ENCODE assay signal across 8 cellular contexts in genomic region chr17:41919165-41919817, GRCh38. TPM values are rescaled to one million over a fixed set of nuclear protein-coding genes. Genes with fewer than 3 reads are reported as not detected.
DNase-seq lines count a peak whose midpoint lies in the region; ATAC-seq, FAIRE-seq and TF ChIP-seq lines count a peak whose summit lies in the region.

No MANE protein-coding gene starts in this region.

- no peak for TF ChIP-seq EP300 in A549 (IDR thresholded peaks at IDR 0.05)

- H3K9me3 ChIP-seq in A549, result no peaks in the 10 kb centered on the region
- no peaks in the 10 kb centered on the region for H3K9me3 ChIP-seq in MM.1S (replicated peaks; ENCODE audit: insufficient read depth, low read length)

- H3K4me2 ChIP-seq in A549, result peak overlapping the region; percentile 91
- H3K4me2 ChIP-seq in MM.1S (ENCODE audit: low read depth, low read length), result peak overlapping the region; percentile 71

- no peaks in the 10 kb centered on the region for H3K9me2 ChIP-seq in MM.1S (replicated peaks; ENCODE audit: insufficient read depth, low read length)

- H3F3A ChIP-seq in MM.1S (ENCODE audit: insufficient read depth, low read length), result no peaks in the 10 kb centered on the region

- TF ChIP-seq POLR2A in A549 (IDR thresholded peaks at IDR 0.05; ENCODE audit: low read length), result no peak; the same call in 1 of the 2 replicates

- 2% methylated on average over 20 of the region's 33 CpGs for WGBS in A549 (ENCODE audit: missing lambda C conversion rate)

- H3K27ac Mint-ChIP-seq in activated CD8-positive, alpha-beta T cell treated with anti-CD3 and anti-CD28 coated beads, Interleukin-2, amount 10 ng/mL, durations not matched to agents 7 days and 5 days, result peak overlapping the region; percentile 95
- H3K27ac Mint-ChIP-seq in progenitor cell of endocrine pancreas, result peak overlapping the region; percentile 92

- H2AFZ ChIP-seq in MM.1S (ENCODE audit: low read length), result peak overlapping the region; percentile 82

- H3K9me3 Mint-ChIP-seq in activated CD8-positive, alpha-beta T cell treated with anti-CD3 and anti-CD28 coated beads, Interleukin-2, amount 10 ng/mL, durations not matched to agents 7 days and 5 days (ENCODE audit: insufficient read depth), result no peaks in the 10 kb centered on the region
- H3K9me3 Mint-ChIP-seq in progenitor cell of endocrine pancreas (ENCODE audit: low read depth), result no peaks in the 10 kb centered on the region

- no peak for TF ChIP-seq RAD21 in A549 (conservative IDR thresholded peaks at IDR 0.05 in 1 of 2, IDR thresholded peaks at IDR 0.05 in 1 of 2)

- no peaks in the 10 kb centered on the region for H3K36me3 ChIP-seq in MM.1S (replicated peaks; ENCODE audit: insufficient read depth, low read length)

- FAIRE-seq in A549 (lab: Jason Lieb, UNC), result no peak

- peaks cover 46% of the 10 kb centered on the region for H3K79me2 ChIP-seq in MM.1S (ENCODE audit: low read length)

- TF ChIP-seq CTCF in A549 (IDR thresholded peaks at IDR 0.05) (no peak), MM.1S (IDR thresholded peaks at IDR 0.05; ENCODE audit: low read length) (no peak), progenitor cell of endocrine pancreas (IDR thresholded peaks at IDR 0.05; ENCODE audit: unreplicated experiment) (no peak)

- peak overlapping the region; percentile 93 for H3K4me3 Mint-ChIP-seq in activated CD8-positive, alpha-beta T cell treated with anti-CD3 and anti-CD28 coated beads, Interleukin-2, amount 10 ng/mL, durations not matched to agents 7 days and 5 days
- peak overlapping the region; percentile 90 for H3K4me3 Mint-ChIP-seq in progenitor cell of endocrine pancreas (ENCODE audit: low read depth)

- peak overlapping the region; percentile 93 to 95 for H3K27ac ChIP-seq in A549
- no peak overlapping the region for H3K27ac ChIP-seq in MM.1S (ENCODE audit: low read length)

- peaks cover 21% of the 10 kb centered on the region for H3K36me3 Mint-ChIP-seq in activated CD8-positive, alpha-beta T cell treated with anti-CD3 and anti-CD28 coated beads, Interleukin-2, amount 10 ng/mL, durations not matched to agents 7 days and 5 days (ENCODE audit: low read depth)
- H3K36me3 Mint-ChIP-seq in progenitor cell of endocrine pancreas (ENCODE audit: insufficient read depth), result no peaks in the 10 kb centered on the region

- 0 out of 2 replicates have a peak, but pooled peaks cover 2% of the 10 kb centered on the region for H4K20me1 ChIP-seq in MM.1S (ENCODE audit: insufficient read depth, low read length)

- H3K27me3 ChIP-seq in MM.1S (replicated peaks; ENCODE audit: insufficient read depth, low read length), result no peaks in the 10 kb centered on the region

- intact Hi-C loops in left cardiac atrium (cut with DNase I), result no loop called here

- peaks cover 37% of the 10 kb centered on the region for H3K4me1 Mint-ChIP-seq in activated CD8-positive, alpha-beta T cell treated with anti-CD3 and anti-CD28 coated beads, Interleukin-2, amount 10 ng/mL, durations not matched to agents 7 days and 5 days (ENCODE audit: low read depth)
- peaks cover 41% of the 10 kb centered on the region for H3K4me1 Mint-ChIP-seq in progenitor cell of endocrine pancreas (ENCODE audit: low read depth)

- H3K4me3 ChIP-seq in A549, result peak overlapping the region; percentile 94
- peak overlapping the region; percentile 98 for H3K4me3 ChIP-seq in MM.1S (ENCODE audit: low read length)

- DNase-seq in A549 (ENCODE audit: low read depth in 1 of 2, low spot score in 1 of 2) (peak in 1 of 2 experiments; percentile 86), MM.1S (no peak), left cardiac atrium (no peak), progenitor cell of endocrine pancreas (ENCODE audit: low spot score, unreplicated experiment) (no peak), ureter (ENCODE audit: low spot score) (no peak)
- DNase-seq in activated CD8-positive, alpha-beta T cell treated with anti-CD3 and anti-CD28 coated beads, Interleukin-2, amount 10 ng/mL, durations not matched to agents 7 days and 5 days, result no peak
- DNase-seq in stimulated activated naive CD4-positive, alpha-beta T cell (lab: John Stamatoyannopoulos, UW), result no peak

- POLR2A ChIA-PET in A549 (lab: Yijun Ruan, JAX), result interaction anchor here (0.6 to 4.2 kb wide), 13 partner anchors 9 to 231 kb away, joined by 3 to 47 read pairs (median 4); partner anchors contain the start of genes CNP, DNAJC7, EIF1 and JUP
- POLR2A ChIA-PET in activated CD8-positive, alpha-beta T cell treated with anti-CD3 and anti-CD28 coated beads, Interleukin-2, amount 10 ng/mL, durations not matched to agents 7 days and 5 days (lab: Charles Lee), result interaction anchor here (1.5 to 2.9 kb wide), 7 partner anchors 10 to 230 kb away, joined by 8 to 49 read pairs (median 9); partner anchors contain the start of genes CNP, DHX58, EIF1 and KLHL11

- H3K27me3 Mint-ChIP-seq in activated CD8-positive, alpha-beta T cell treated with anti-CD3 and anti-CD28 coated beads, Interleukin-2, amount 10 ng/mL, durations not matched to agents 7 days and 5 days (ENCODE audit: low read depth), result no peaks in the 10 kb centered on the region
- no peaks in the 10 kb centered on the region for H3K27me3 Mint-ChIP-seq in progenitor cell of endocrine pancreas

- CTCF ChIA-PET in A549 (lab: Yijun Ruan, JAX), result interaction anchor here (0.9 to 11.5 kb wide), 12 partner anchors 9 to 133 kb away, joined by 3 to 111 read pairs (median 6); partner anchors contain the start of genes JUP, ODAD4 and P3H4
- CTCF ChIA-PET in activated CD8-positive, alpha-beta T cell treated with anti-CD3 and anti-CD28 coated beads, Interleukin-2, amount 10 ng/mL, durations not matched to agents 7 days and 5 days (lab: Charles Lee), result interaction anchor here (0.8 to 1.6 kb wide), 2 partner anchors 11 to 44 kb away, joined by 8 to 13 read pairs; partner anchors contain the start of gene ODAD4

- H3K9ac ChIP-seq in MM.1S (ENCODE audit: low read length), result peak overlapping the region; percentile 41; the same call in 1 of the 2 replicates

- H3K4me1 ChIP-seq in A549 (peaks cover 45% of the 10 kb centered on the region), MM.1S (ENCODE audit: low read length) (peaks cover 12% of the 10 kb centered on the region; the same call in 1 of the 2 replicates)

- ATAC-seq in A549 (peak; percentile 72 to 87), GM19395 (IDR thresholded peaks at IDR 0.05; ENCODE audit: unreplicated experiment) (peak; percentile 23), left cardiac atrium (peak; percentile 43 to 54)
- ATAC-seq in activated CD8-positive, alpha-beta T cell treated with anti-CD3 and anti-CD28 coated beads, Interleukin-2, amount 10 ng/mL, durations not matched to agents 7 days and 5 days, result peak; percentile 24

TF ChIP-seq in A549, 52 proteins besides CTCF, POLR2A, EP300 and RAD21 (continues in another document):
- 0 out of 2 replicates have a peak, but pooled peaks have one; percentile 37 for TF ChIP-seq TFCP2L1 (CRISPR knock-in tag; IDR thresholded peaks at IDR 0.05)
- TF ChIP-seq EHF (CRISPR knock-in tag; IDR thresholded peaks at IDR 0.05), result 0 out of 2 replicates have a peak, but pooled peaks have one; percentile 11

RNA-seq across cellular contexts. Expression of gene ACLY, which starts 0.5 kb away (rescaled TPM):
- polyA plus RNA-seq in A549 (2011; rRNA removed) (367 and 376 TPM in 2 replicates), A549 (2017; fragmentation: RNase III; extraction: RNeasy Plus Mini Kit Qiagen cat#74134 plus additional on column Dnase treatment) (337 to 355 TPM (median 344 TPM) in 3 replicates)
- 262 and 313 TPM in 2 replicates for polyA plus RNA-seq in A549 (2012; cell fraction: cytosol; rRNA removed)
- polyA plus RNA-seq in A549 (2012; cell fraction: nucleus; rRNA removed), result 414 and 459 TPM in 2 replicates
- 672 and 786 TPM in 2 replicates for polyA minus RNA-seq in A549 (2011; rRNA and poly(A)+ RNA removed)
- 100 to 1,000 TPM; 177 to 185 TPM for total RNA-seq in activated CD8-positive, alpha-beta T cell treated with anti-CD3 and anti-CD28 coated beads, Interleukin-2, amount 10 ng/mL, durations not matched to agents 7 days and 5 days
- total RNA-seq in left cardiac atrium (10 to 100 TPM; 58.7 to 72.2 TPM), progenitor cell of endocrine pancreas (186 and 188 TPM in 2 replicates), ureter (94.2 TPM)

RNA-seq across cellular contexts. Expression of gene ODAD4, which starts 11.1 kb away (rescaled TPM):
- polyA plus RNA-seq in A549 (2011; rRNA removed), result 2.0 and 2.3 TPM in 2 replicates
- 0.47 and 0.56 TPM in 2 replicates for polyA plus RNA-seq in A549 (2012; cell fraction: cytosol; rRNA removed)
- polyA plus RNA-seq in A549 (2012; cell fraction: nucleus; rRNA removed), result 0.64 and 0.80 TPM in 2 replicates
- 2.2 to 2.5 TPM (median 2.3 TPM) in 3 replicates for polyA plus RNA-seq in A549 (2017; fragmentation: RNase III; extraction: RNeasy Plus Mini Kit Qiagen cat#74134 plus additional on column Dnase treatment)
- polyA minus RNA-seq in A549 (2011; rRNA and poly(A)+ RNA removed), result 2.8 TPM in 2 replicates
- under 1 TPM; 0.89 to 0.97 TPM for total RNA-seq in activated CD8-positive, alpha-beta T cell treated with anti-CD3 and anti-CD28 coated beads, Interleukin-2, amount 10 ng/mL, durations not matched to agents 7 days and 5 days
- 1 to 10 TPM; 1.0 to 1.3 TPM for total RNA-seq in left cardiac atrium
- 6.3 and 7.1 TPM in 2 replicates for total RNA-seq in progenitor cell of endocrine pancreas
- 0.75 TPM for total RNA-seq in ureter

RNA-seq across cellular contexts. Expression of gene CNP, which starts 47.3 kb away (rescaled TPM):
- 38.6 and 49.8 TPM in 2 replicates for polyA plus RNA-seq in A549 (2011; rRNA removed)
- polyA plus RNA-seq in A549 (2012; cell fraction: cytosol; rRNA removed), result 42.8 and 51.2 TPM in 2 replicates
- 57.8 and 66.7 TPM in 2 replicates for polyA plus RNA-seq in A549 (2012; cell fraction: nucleus; rRNA removed)
- polyA plus RNA-seq in A549 (2017; fragmentation: RNase III; extraction: RNeasy Plus Mini Kit Qiagen cat#74134 plus additional on column Dnase treatment), result 113 to 118 TPM (median 116 TPM) in 3 replicates
- 133 and 161 TPM in 2 replicates for polyA minus RNA-seq in A549 (2011; rRNA and poly(A)+ RNA removed)
- 10 to 100 TPM; 93.4 to 94.6 TPM for total RNA-seq in activated CD8-positive, alpha-beta T cell treated with anti-CD3 and anti-CD28 coated beads, Interleukin-2, amount 10 ng/mL, durations not matched to agents 7 days and 5 days
- total RNA-seq in left cardiac atrium, result 10 to 100 TPM; 40.3 to 43.7 TPM
- 98.7 and 102 TPM in 2 replicates for total RNA-seq in progenitor cell of endocrine pancreas
- 45.7 TPM for total RNA-seq in ureter

RNA-seq across cellular contexts. Expression of gene KLHL11, which starts 54.1 kb away (rescaled TPM):
- polyA plus RNA-seq in A549 (2011; rRNA removed), result 12.7 and 13.7 TPM in 2 replicates
- 3.3 and 4.2 TPM in 2 replicates for polyA plus RNA-seq in A549 (2012; cell fraction: cytosol; rRNA removed)
- polyA plus RNA-seq in A549 (2012; cell fraction: nucleus; rRNA removed), result 2.4 and 2.8 TPM in 2 replicates
- 3.1 to 3.8 TPM (median 3.8 TPM) in 3 replicates for polyA plus RNA-seq in A549 (2017; fragmentation: RNase III; extraction: RNeasy Plus Mini Kit Qiagen cat#74134 plus additional on column Dnase treatment)
- polyA minus RNA-seq in A549 (2011; rRNA and poly(A)+ RNA removed), result 36.7 and 42.0 TPM in 2 replicates
- total RNA-seq in activated CD8-positive, alpha-beta T cell treated with anti-CD3 and anti-CD28 coated beads, Interleukin-2, amount 10 ng/mL, durations not matched to agents 7 days and 5 days, result 10 to 100 TPM; 12.3 to 13.2 TPM
- total RNA-seq in left cardiac atrium, result 1 to 10 TPM; 4.7 to 6.1 TPM
- total RNA-seq in progenitor cell of endocrine pancreas, result 16.9 and 19.6 TPM in 2 replicates
- 15.6 TPM for total RNA-seq in ureter

Comparison
In these comparisons a context has a peak if more than half of its experiments do, and no peak if none do; other contexts are left out.
1. ATAC-seq: peak in every context shown above with its lines; median percentile 80 in A549; 48 in left cardiac atrium; 24 in activated CD8-positive, alpha-beta T cell treated with anti-CD3 and anti-CD28 coated beads, Interleukin-2, amount 10 ng/mL, durations not matched to agents 7 days and 5 days; 23 in GM19395.